8 cellular contexts compared by ENCODE assay signal in the genomic region with DNA sequence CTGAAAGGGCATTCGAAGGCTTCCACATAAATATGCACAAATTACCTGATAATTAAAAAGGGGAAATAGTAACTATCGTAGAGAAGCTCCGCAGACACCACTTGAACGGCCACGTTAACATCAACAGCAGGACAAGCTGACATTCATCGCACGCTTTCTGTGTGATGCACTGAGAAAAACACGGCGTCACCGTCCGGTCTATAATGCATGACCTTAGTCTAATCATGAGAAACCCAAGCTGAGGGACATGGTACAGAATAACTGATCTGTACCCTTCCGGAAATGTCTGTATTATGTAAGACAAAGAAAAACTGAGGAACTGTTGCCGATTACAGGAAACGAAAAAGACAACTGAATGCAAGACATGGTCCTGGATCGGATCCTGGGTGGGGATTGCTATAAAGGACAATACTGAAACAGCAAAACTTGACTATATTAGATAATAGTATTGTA. TPM values are rescaled to one million over a fixed set of nuclear protein-coding genes. Genes with fewer than 3 reads are reported as not detected.
DNase-seq lines count a peak whose midpoint lies in the region; ATAC-seq and TF ChIP-seq lines count a peak whose summit lies in the region.

No MANE protein-coding gene starts in this region.

- TF ChIP-seq CTCF in AG10803 (conservative IDR thresholded peaks at IDR 0.05; ENCODE audit: low read length) = no peak
- no peak for TF ChIP-seq CTCF in ascending aorta (IDR thresholded peaks at IDR 0.05)

- H3K4me1 ChIP-seq in ascending aorta = peaks cover 3 to 27% of the 10 kb centered on the region in 2 donors

- peak overlapping the region; percentile 37 to 53 for H3K27ac ChIP-seq in ascending aorta

- H3K4me3 ChIP-seq in AG10803 (ENCODE audit: low read length) = peak overlapping the region; percentile 74
- H3K4me3 ChIP-seq in ascending aorta = peak overlapping the region; percentile 48 to 67

- intact Hi-C loops in ascending aorta (cut with DNase I) = loop anchor here (1.0 to 5.0 kb wide), 7 partner anchors 15 to 336 kb away; a partner anchor contains a TSS

- H3K9me3 ChIP-seq in ascending aorta = no peaks in the 10 kb centered on the region

- H3K36me3 ChIP-seq in ascending aorta = no peaks in the 10 kb centered on the region

- ATAC-seq in GM18909 (IDR thresholded peaks at IDR 0.05; ENCODE audit: poor library complexity, unreplicated experiment) = peak; percentile 22
- ATAC-seq in HG03280 (IDR thresholded peaks at IDR 0.05; ENCODE audit: unreplicated experiment) = peak; percentile 9

- DNase-seq in AG10803 (ENCODE audit: low read depth) (peak; percentile 29), SKM-1 treated with dmso at 0.1 percent for 144 hours (lab: John Stamatoyannopoulos, UW; ENCODE audit: unreplicated experiment) (peak; percentile 88), ascending aorta (ENCODE audit: low spot score in 2 of 2) (peak in 1 of 2 donors; percentile 71), kidney tubule cell (ENCODE audit: low spot score) (peak; percentile 69), iPS-NIHi11 (ENCODE audit: low spot score) (no peak)
- DNase-seq in stimulated activated CD8-positive, alpha-beta memory T cell treated with anti-CD3 and anti-CD28 coated beads, Interleukin-4, amount 100 ng/mL, for 48 hours = peak; percentile 66

- no peaks in the 10 kb centered on the region for H3K27me3 ChIP-seq in ascending aorta

RNA-seq across cellular contexts. Expression of a gene that starts 0.7 kb away (rescaled TPM):
- total RNA-seq in ascending aorta = 49.8 TPM

RNA-seq across cellular contexts. Expression of a gene that starts 14.7 kb away (rescaled TPM):
- total RNA-seq in ascending aorta = 54.9 TPM

RNA-seq across cellular contexts. Expression of a gene that starts 45.9 kb away (rescaled TPM):
- not detected for total RNA-seq in ascending aorta
